ENCODE assay signal across 9 cellular contexts in the genomic region with DNA sequence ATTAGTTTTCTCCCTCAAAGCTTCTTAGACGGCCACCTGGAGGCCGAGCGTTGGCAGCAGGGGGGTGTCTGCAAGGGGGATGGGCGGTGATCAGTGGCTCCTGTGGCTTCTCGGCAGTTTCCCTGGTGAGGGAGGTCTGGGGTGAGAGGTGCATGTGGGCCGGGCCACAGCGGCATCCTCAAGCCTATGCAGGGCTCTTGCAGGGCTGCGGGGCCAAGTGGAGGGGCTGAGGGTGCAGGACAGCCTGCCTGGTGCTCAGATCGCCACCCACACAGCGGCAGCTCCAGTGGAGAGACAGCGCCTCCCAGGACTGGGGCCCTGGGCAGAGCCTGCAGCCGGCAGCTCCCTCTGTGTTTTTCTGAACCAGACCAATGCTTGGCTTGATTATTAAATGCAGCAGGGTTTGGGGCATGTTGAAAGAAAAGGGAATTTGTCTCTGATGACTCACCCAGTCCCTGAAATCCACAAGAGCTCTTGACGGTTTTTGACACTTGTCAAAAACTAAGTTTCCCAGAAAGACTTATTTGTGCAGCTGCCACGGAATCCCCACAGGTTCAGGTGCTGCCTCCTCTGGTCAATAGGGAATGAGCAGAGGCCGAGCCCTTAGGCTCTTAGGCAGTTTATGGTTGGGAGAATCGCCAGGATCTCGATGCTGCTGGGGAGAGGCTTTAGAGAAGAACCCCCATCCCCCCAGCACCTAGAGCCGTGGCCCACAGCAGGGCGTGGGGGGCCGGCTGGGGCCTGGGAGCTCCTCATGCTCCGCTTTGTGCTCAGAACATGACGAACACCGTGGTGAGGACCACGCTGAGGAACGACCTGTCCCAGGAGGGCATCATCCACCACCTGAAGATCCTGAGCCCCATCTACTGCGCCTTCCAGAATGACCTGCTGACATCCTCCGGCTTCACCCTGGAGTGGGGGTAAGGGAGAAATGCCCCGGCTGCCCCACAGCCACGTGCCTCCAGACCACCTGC. TPM values are rescaled to one million over a fixed set of nuclear protein-coding genes. Genes with fewer than 3 reads are reported as not detected.
DNase-seq lines count a peak whose midpoint lies in the region; ATAC-seq and TF ChIP-seq lines count a peak whose summit lies in the region.
"Had no signal": no experiment of that assay in that cellular context is flagged by ENCODE, and none has a peak within 500 bp of the region (broad histone marks: within the 10 kb centered on the region; RNA-seq: fewer than 3 reads in every experiment).

No MANE protein-coding gene starts in this region.

- no peaks in the 10 kb centered on the region for H3K27me3 ChIP-seq in cardiac muscle cell

- no peak overlapping the region for H3K27ac ChIP-seq in cardiac muscle cell

- no peaks in the 10 kb centered on the region for H3K9me3 ChIP-seq in cardiac muscle cell (ENCODE audit: low read depth)

- TF ChIP-seq CTCF in cardiac muscle cell (IDR thresholded peaks at IDR 0.05; ENCODE audit: low read depth, low read length) (peak; percentile 18), fibroblast of pulmonary artery (IDR thresholded peaks at IDR 0.05; ENCODE audit: low read length, missing control alignments) (peak; percentile 18)

- no peaks in the 10 kb centered on the region for H3K36me3 ChIP-seq in cardiac muscle cell

- intact Hi-C loops in Right ventricle myocardium superior (cut with DNase I) = no loop called here

- peak in 1 of 2 donors; percentile 47 for DNase-seq in cardiac muscle cell (ENCODE audit: low read depth in 1 of 2, low spot score in 1 of 2)
- DNase-seq in Right ventricle myocardium superior = no peak
- DNase-seq in NOMO-1 treated with DMSO at 0.1 percent for 48 hours (lab: John Stamatoyannopoulos, UW; ENCODE audit: unreplicated experiment) = peak; percentile 28
- peak; percentile 43 for DNase-seq in fibroblast of pulmonary artery (ENCODE audit: low read depth)
- no peak for DNase-seq in OCI-M2 (lab: John Stamatoyannopoulos, UW; ENCODE audit: unreplicated experiment)
- DNase-seq: activated CD4-positive, alpha-beta memory T cell treated with anti-CD3 and anti-CD28 coated beads for 36 hours had no signal

- no peaks in the 10 kb centered on the region for H3K4me1 ChIP-seq in cardiac muscle cell (ENCODE audit: low read depth)

- H3K4me3 ChIP-seq in cardiac muscle cell (no peak overlapping the region), fibroblast of pulmonary artery (replicated peaks; ENCODE audit: low read depth, low read length) (no peak overlapping the region)

- ATAC-seq in Right ventricle myocardium superior (ENCODE audit: poor library complexity) = no peak
- no peak for ATAC-seq in GM18868 (IDR thresholded peaks at IDR 0.05; ENCODE audit: unreplicated experiment)
- no peak for ATAC-seq in HG03342 (IDR thresholded peaks at IDR 0.05; ENCODE audit: unreplicated experiment)
- ATAC-seq in HG02678 (IDR thresholded peaks at IDR 0.05; ENCODE audit: unreplicated experiment) = no peak

RNA-seq across cellular contexts. Expression of a gene that starts 54.7 kb away (rescaled TPM):
- not detected in 2 replicates for total RNA-seq in cardiac muscle cell
- not detected in 2 replicates for polyA plus RNA-seq in cardiac muscle cell
- 0.05 TPM for total RNA-seq in Right ventricle myocardium superior
- total RNA-seq: activated CD4-positive, alpha-beta memory T cell treated with anti-CD3 and anti-CD28 coated beads for 36 hours had no signal

Comparison
In these comparisons a context has a peak if more than half of its experiments do, and no peak if none do; other contexts are left out.
1. DNase-seq: peak in NOMO-1 treated with DMSO at 0.1 percent for 48 hours (single experiment) and fibroblast of pulmonary artery (single experiment); none in Right ventricle myocardium superior (single experiment) and OCI-M2 (single experiment).